ENCODE assay signal across 25 cellular contexts in genomic region chr4:169464080-169464479, GRCh38.
DNase-seq lines count a peak whose midpoint lies in the region; FAIRE-seq and TF ChIP-seq lines count a peak whose summit lies in the region.
"Had no signal": no experiment of that assay in that cellular context is flagged by ENCODE, and none has a peak within 500 bp of the region (broad histone marks: within the 10 kb centered on the region; RNA-seq: fewer than 3 reads in every experiment).

No MANE protein-coding gene starts in this region.

- intact Hi-C loops in kidney (cut with DNase I): no loop called here

- H3K27ac Mint-ChIP-seq in activated naive CD4-positive, alpha-beta T cell treated with anti-CD3 and anti-CD28 coated beads, Interleukin-2, amount 10 ng/mL, durations not matched to agents 7 days and 5 days: no peak overlapping the region
- H3K27ac Mint-ChIP-seq: B cell had no signal

- H3K4me1 ChIP-seq in kidney (ENCODE audit: control insufficient read depth in 1 of 2, insufficient read depth in 1 of 2, low read depth in 1 of 2, low read length in 2 of 2): no peaks in the 10 kb centered on the region
- H3K4me1 ChIP-seq: A549; BLaER1 treated with 17β-estradiol and CSF1 and Interleukin-3, amounts not matched to agents 10 nM and 100 nM had no signal

- TF ChIP-seq CTCF in kidney (IDR thresholded peaks at IDR 0.05; ENCODE audit: borderline replicate concordance, extremely low read depth, insufficient read depth): no peak

- H3K4me3 Mint-ChIP-seq in activated naive CD4-positive, alpha-beta T cell treated with anti-CD3 and anti-CD28 coated beads, Interleukin-2, amount 10 ng/mL, durations not matched to agents 7 days and 5 days: no peak overlapping the region
- H3K4me3 Mint-ChIP-seq: B cell; CD4-positive, alpha-beta memory T cell; CD8-positive, alpha-beta memory T cell had no signal

- no peak overlapping the region for H3K4me3 ChIP-seq in kidney (ENCODE audit: low read length in 2 of 2)
- H3K4me3 ChIP-seq: A549; BLaER1 treated with 17β-estradiol and CSF1 and Interleukin-3, amounts not matched to agents 10 nM and 100 nM; GM12878 had no signal

- H3K27me3 Mint-ChIP-seq in activated naive CD4-positive, alpha-beta T cell treated with anti-CD3 and anti-CD28 coated beads, Interleukin-2, amount 10 ng/mL, durations not matched to agents 7 days and 5 days: no peaks in the 10 kb centered on the region
- H3K27me3 Mint-ChIP-seq: B cell; CD4-positive, alpha-beta memory T cell had no signal

- FAIRE-seq in GM19239 (lab: Jason Lieb, UNC): peak; percentile 45
- no peak for FAIRE-seq in kidney (lab: Jason Lieb, UNC)
- FAIRE-seq: A549, GM12878, GM12892 had no signal

- no peak for DNase-seq in GM19239 (ENCODE audit: insufficient read length, low spot score)
- DNase-seq in NCI-H226: peak; percentile 41
- peak; percentile 25 for DNase-seq in amniotic epithelial cell (ENCODE audit: low read depth)
- peak; percentile 30 for DNase-seq in putamen (ENCODE audit: low spot score)
- DNase-seq in activated naive CD4-positive, alpha-beta T cell treated with anti-CD3 and anti-CD28 coated beads, Interleukin-2, amount 10 ng/mL, durations not matched to agents 7 days and 5 days: no peak
- DNase-seq in UCSD-AML1 (lab: John Stamatoyannopoulos, UW; ENCODE audit: unreplicated experiment): no peak
- DNase-seq in kidney: no peak
- DNase-seq: AML-193; CD4-positive, alpha-beta memory T cell; CD8-positive, alpha-beta memory T cell; COR-L47; DMS 273 treated with DMSO at 0.1 percent for 48 hours; DMS153; DMS53; DMS79; DND-41; EL; GDM1 had no signal

- CTCF ChIA-PET in activated naive CD4-positive, alpha-beta T cell treated with anti-CD3 and anti-CD28 coated beads, Interleukin-2, amount 10 ng/mL, durations not matched to agents 7 days and 5 days (lab: Charles Lee): no interaction called here

- H3K9me3 Mint-ChIP-seq in activated naive CD4-positive, alpha-beta T cell treated with anti-CD3 and anti-CD28 coated beads, Interleukin-2, amount 10 ng/mL, durations not matched to agents 7 days and 5 days: peaks cover 4% of the 10 kb centered on the region

- no peaks in the 10 kb centered on the region for H3K36me3 ChIP-seq in kidney (ENCODE audit: control insufficient read depth in 1 of 2, insufficient read depth in 2 of 2, low read length in 2 of 2)

- H3K9ac ChIP-seq in kidney (ENCODE audit: low read length in 2 of 2): no peak overlapping the region
- H3K9ac ChIP-seq: BLaER1 treated with 17β-estradiol and CSF1 and Interleukin-3, amounts not matched to agents 10 nM and 100 nM had no signal

- H3K4me1 Mint-ChIP-seq in activated naive CD4-positive, alpha-beta T cell treated with anti-CD3 and anti-CD28 coated beads, Interleukin-2, amount 10 ng/mL, durations not matched to agents 7 days and 5 days: no peaks in the 10 kb centered on the region
- H3K4me1 Mint-ChIP-seq: B cell; CD8-positive, alpha-beta memory T cell had no signal

- H3K9me3 ChIP-seq in kidney (ENCODE audit: control insufficient read depth in 1 of 2, low read length in 2 of 2): no peaks in the 10 kb centered on the region
- H3K9me3 ChIP-seq: A549 had no signal

- peaks cover 16% of the 10 kb centered on the region for H3K36me3 Mint-ChIP-seq in activated naive CD4-positive, alpha-beta T cell treated with anti-CD3 and anti-CD28 coated beads, Interleukin-2, amount 10 ng/mL, durations not matched to agents 7 days and 5 days

- H3K27ac ChIP-seq in kidney (ENCODE audit: low read depth in 2 of 2, low read length in 2 of 2): no peak overlapping the region
- H3K27ac ChIP-seq: 22Rv1; A549; BLaER1 treated with 17β-estradiol and CSF1 and Interleukin-3, amounts not matched to agents 10 nM and 100 nM; C4-2B had no signal

Comparison
In these comparisons a context has a peak if more than half of its experiments do, and no peak if none do; other contexts are left out.
1. DNase-seq: peak in NCI-H226 (single experiment), amniotic epithelial cell (single experiment) and putamen (single experiment); none in GM19239 (single experiment), activated naive CD4-positive, alpha-beta T cell treated with anti-CD3 and anti-CD28 coated beads, Interleukin-2, amount 10 ng/mL, durations not matched to agents 7 days and 5 days (single experiment), UCSD-AML1 (single experiment) and kidney (single experiment).